ENCODE assay signal across 1 cellular context in genomic region chr7:33195264-33195663, GRCh38.
TF ChIP-seq lines count a peak whose summit lies in the region.

No MANE protein-coding gene starts in this region.

TF ChIP-seq in K562, 482 proteins besides CTCF, POLR2A, EP300 and RAD21 (continued from another document):
- no peak for TF ChIP-seq MGA (IDR thresholded peaks at IDR 0.05)
- TF ChIP-seq HSF4 (CRISPR knock-in tag; IDR thresholded peaks at IDR 0.05; ENCODE audit: borderline replicate concordance) = no peak
- no peak for TF ChIP-seq ZNF263 (CRISPR knock-in tag; IDR thresholded peaks at IDR 0.05; ENCODE audit: borderline replicate concordance)
- 0 out of 2 replicates have a peak, but pooled peaks have one; percentile 15 for TF ChIP-seq ATF3 (IDR thresholded peaks at IDR 0.05)
- no peak for TF ChIP-seq ATF3 (CRISPR knock-in tag; conservative IDR thresholded peaks at IDR 0.05)
- no peak for TF ChIP-seq ARHGAP35 (IDR thresholded peaks at IDR 0.05; ENCODE audit: partially characterized antibody)
- no peak for TF ChIP-seq ZFP1 (CRISPR knock-in tag; IDR thresholded peaks at IDR 0.05)
- no peak for TF ChIP-seq HCFC1 (IDR thresholded peaks at IDR 0.05; ENCODE audit: low read depth, low read length)
- TF ChIP-seq KLF6 (CRISPR knock-in tag; IDR thresholded peaks at IDR 0.05; ENCODE audit: borderline replicate concordance) = no peak
- TF ChIP-seq CEBPG (CRISPR knock-in tag; IDR thresholded peaks at IDR 0.05) = no peak
- TF ChIP-seq CEBPG (tag; conservative IDR thresholded peaks at IDR 0.05 in 1 of 2, IDR thresholded peaks at IDR 0.05 in 1 of 2) = 0 out of 4 replicates have a peak, but pooled peaks of 1 of the 2 experiments have one; percentile 30
- no peak for TF ChIP-seq SRSF1 (IDR thresholded peaks at IDR 0.05; ENCODE audit: low read depth, low read length)
- no peak for TF ChIP-seq KLF10 (CRISPR knock-in tag; IDR thresholded peaks at IDR 0.05)
- TF ChIP-seq MYBL2 (IDR thresholded peaks at IDR 0.05; ENCODE audit: low read depth) = no peak
- TF ChIP-seq MYBL2 (CRISPR knock-in tag; IDR thresholded peaks at IDR 0.05; ENCODE audit: borderline replicate concordance) = no peak
- no peak for TF ChIP-seq POLR3A (IDR thresholded peaks at IDR 0.05; ENCODE audit: borderline replicate concordance, extremely low read depth, insufficient read depth, insufficient read length)
- TF ChIP-seq NELFE (IDR thresholded peaks at IDR 0.05; ENCODE audit: insufficient read depth, insufficient read length) = no peak
- no peak for TF ChIP-seq MCM2 (IDR thresholded peaks at IDR 0.05; ENCODE audit: low read depth)
- TF ChIP-seq USF1 (CRISPR knock-in tag; IDR thresholded peaks at IDR 0.05) = no peak
TF ChIP-seq in K562: peak in this region for 3.
